ENCODE assay signal across 10 cellular contexts in genomic region chr5:32916648-32917047, GRCh38.
A peak's percentile ranks its signal among the peaks of the same experiment; 100 is the strongest.
DNase-seq lines count a peak whose midpoint lies in the region; ATAC-seq, FAIRE-seq and TF ChIP-seq lines count a peak whose summit lies in the region.
"Had no signal": no experiment of that assay in that cellular context is flagged by ENCODE, and none has a peak within 500 bp of the region (broad histone marks: within the 10 kb centered on the region; RNA-seq: fewer than 3 reads in every experiment).

No MANE protein-coding gene starts in this region.

- no peak for TF ChIP-seq POLR2A in HepG2 (IDR thresholded peaks at IDR 0.05; ENCODE audit: insufficient read depth in 1 of 2, low read depth in 2 of 2, low read length in 2 of 2)

- H3K36me3 ChIP-seq in ascending aorta (no peaks in the 10 kb centered on the region), HepG2 (replicated peaks in 1 of 2; ENCODE audit: control insufficient read depth in 1 of 2, insufficient read depth in 2 of 2, low read length in 2 of 2) (no peaks in the 10 kb centered on the region)
- H3K36me3 ChIP-seq in effector memory CD4-positive, alpha-beta T cell (ENCODE audit: control insufficient read depth, insufficient read depth, low read length) = no peaks in the 10 kb centered on the region

- TF ChIP-seq CTCF in ascending aorta (IDR thresholded peaks at IDR 0.05) (peak; percentile 25 to 61 (median 39)), HepG2 (CRISPR knock-in tag; IDR thresholded peaks at IDR 0.05) (peak; percentile 70), GM10248 (IDR thresholded peaks at IDR 0.05; ENCODE audit: control extremely low read depth, extremely low read depth, low read depth, missing control alignments) (no peak)

- no peak overlapping the region for H2AFZ ChIP-seq in HepG2 (ENCODE audit: low read length)

- H3K9ac ChIP-seq in HepG2 (ENCODE audit: insufficient read depth, low read depth, low read length) = no peak overlapping the region

- no peak overlapping the region for H3K4me2 ChIP-seq in HepG2 (ENCODE audit: low read depth, low read length)

- CTCF ChIA-PET in HepG2 (lab: Yijun Ruan, JAX; ENCODE audit: low intra/inter-chr PET ratio, low total read pairs) (no interaction called here), GM10248 (lab: Yijun Ruan, JAX) (no interaction called here)

- peak; percentile 73 for ATAC-seq in HepG2
- ATAC-seq: naive thymus-derived CD8-positive, alpha-beta T cell had no signal

- H3K4me1 ChIP-seq in ascending aorta (no peaks in the 10 kb centered on the region), HepG2 (ENCODE audit: insufficient read depth, low read length) (no peaks in the 10 kb centered on the region)
- H3K4me1 ChIP-seq in effector memory CD4-positive, alpha-beta T cell (ENCODE audit: control insufficient read depth, insufficient read depth, low read length, poor library complexity, severe bottlenecking) = no peaks in the 10 kb centered on the region

- no peaks in the 10 kb centered on the region for H3K9me3 ChIP-seq in ascending aorta
- H3K9me3 ChIP-seq in HepG2 (ENCODE audit: low read length) = no peaks in the 10 kb centered on the region
- H3K9me3 ChIP-seq in effector memory CD4-positive, alpha-beta T cell (ENCODE audit: control insufficient read depth, low read length) = no peaks in the 10 kb centered on the region

- FAIRE-seq in HepG2 (lab: Jason Lieb, UNC) = no peak

- H3K27ac ChIP-seq in ascending aorta = no peak overlapping the region
- H3K27ac ChIP-seq in HepG2 (ENCODE audit: extremely low read length, insufficient read depth, low read length) = no peak overlapping the region
- H3K27ac ChIP-seq in effector memory CD4-positive, alpha-beta T cell (ENCODE audit: insufficient read depth, low read length, poor library complexity, severe bottlenecking) = no peak overlapping the region

- H3K79me2 ChIP-seq in HepG2 (ENCODE audit: insufficient read depth, low read length) = no peaks in the 10 kb centered on the region

- H4K20me1 ChIP-seq in HepG2 (ENCODE audit: insufficient read depth, low read length) = no peaks in the 10 kb centered on the region

- H3K27me3 ChIP-seq in ascending aorta (no peaks in the 10 kb centered on the region), HepG2 (ENCODE audit: control insufficient read depth in 1 of 2, insufficient read depth in 2 of 2, low read length in 2 of 2) (no peaks in the 10 kb centered on the region)
- H3K27me3 ChIP-seq in effector memory CD4-positive, alpha-beta T cell (replicated peaks; ENCODE audit: control insufficient read depth, insufficient read depth, low read length, poor library complexity, severe bottlenecking) = no peaks in the 10 kb centered on the region

- POLR2A ChIA-PET in HepG2 (lab: Yijun Ruan, JAX) = no interaction called here
- POLR2A ChIA-PET in GM10248 (lab: Yijun Ruan, JAX) = no interaction called here

- 0% methylated on average over 1 of the region's 1 CpG for WGBS in HepG2 (ENCODE audit: low lambda C conversion rate)

- intact Hi-C loops in ascending aorta (cut with DNase I) (loop anchor here (1.0 to 10.0 kb wide), 3 partner anchors 207 to 427 kb away; no protein-coding TSS in a partner anchor), HepG2 (cut with micrococcal nuclease; ENCODE audit: unreplicated experiment) (loop anchor here (1.0 to 10.0 kb wide), 3 partner anchors 209 to 302 kb away; no protein-coding TSS in a partner anchor)

- TF ChIP-seq EP300 in HepG2 (IDR thresholded peaks at IDR 0.05; ENCODE audit: low read depth in 2 of 2, low read length in 2 of 2) (no peak), HepG2 (CRISPR knock-in tag; IDR thresholded peaks at IDR 0.05; ENCODE audit: borderline replicate concordance) (no peak)

- H3K4me3 ChIP-seq in ascending aorta = no peak overlapping the region
- no peak overlapping the region for H3K4me3 ChIP-seq in HepG2 (replicated peaks in 1 of 3; ENCODE audit: insufficient read depth in 1 of 3, low read depth in 2 of 3, low read length in 3 of 3)
- H3K4me3 ChIP-seq in effector memory CD4-positive, alpha-beta T cell (ENCODE audit: insufficient read depth, low read depth, low read length, poor library complexity, severe bottlenecking) = no peak overlapping the region

- in situ Hi-C loops in Caki2 (cut with HindIII; ENCODE audit: low pct_unique_long_range_greater_than_20kb, low sequenced_read_pairs) (no loop called here), HepG2 (cut with HindIII; ENCODE audit: extremely low pct_ligation_motif_present, low pct_unique_long_range_greater_than_20kb) (no loop called here)

- peak; percentile 9 for DNase-seq in Caki2 (ENCODE audit: low read depth)
- peak; percentile 51 for DNase-seq in HT-29 (ENCODE audit: low spot score)
- peak in 1 of 2 donors; percentile 65 for DNase-seq in ascending aorta (ENCODE audit: low spot score in 2 of 2)
- DNase-seq in HepG2 (ENCODE audit: low spot score) = peak; percentile 33
- DNase-seq in stimulated activated CD4-positive, alpha-beta T cell treated with anti-CD3 and anti-CD28 coated beads, Interleukin-15, amount 100 ng/mL, for 24 hours = no peak
- DNase-seq in NCI-H2171 (lab: John Stamatoyannopoulos, UW) = no peak
- no peak for DNase-seq in effector memory CD4-positive, alpha-beta T cell
- no peak for DNase-seq in GM10248 (ENCODE audit: extremely low spot score)
- DNase-seq: NCI-H1694 had no signal

- 0 out of 2 replicates have a peak, but pooled peaks have one; percentile 29 for TF ChIP-seq RAD21 in HepG2 (CRISPR knock-in tag; IDR thresholded peaks at IDR 0.05)

- no TSS peak for BruUV-seq in HepG2 (replicated peaks; lab: Mats Ljungman, UMichigan)

TF ChIP-seq in HepG2, 621 proteins besides CTCF, POLR2A, EP300 and RAD21:
- TF ChIP-seq SMC3 (IDR thresholded peaks at IDR 0.05; ENCODE audit: low read length) (peak; percentile 41; the same call in 1 of the 2 replicates), PCBP2 (optimal IDR thresholded peaks at IDR 0.05; ENCODE audit: low read depth, low read length, poor library complexity, severe bottlenecking) (no peak), CEBPG (CRISPR knock-in tag; IDR thresholded peaks at IDR 0.05) (0 out of 2 replicates have a peak, but pooled peaks have one; percentile 5), STAG1 (CRISPR knock-in tag; IDR thresholded peaks at IDR 0.05) (peak; percentile 80)

Comparison
In these comparisons a context has a peak if more than half of its experiments do, and no peak if none do; other contexts are left out.
1. DNase-seq: peak in Caki2 (single experiment), HT-29 (single experiment) and HepG2 (single experiment); none in stimulated activated CD4-positive, alpha-beta T cell treated with anti-CD3 and anti-CD28 coated beads, Interleukin-15, amount 100 ng/mL, for 24 hours (single experiment), NCI-H2171 (single experiment), effector memory CD4-positive, alpha-beta T cell (0 of 3) and GM10248 (single experiment).